Comparison of ENCODE assay signal across 9 cellular contexts in genomic region chrX:38664285-38664684, GRCh38.
DNase-seq lines count a peak whose midpoint lies in the region; TF ChIP-seq lines count a peak whose summit lies in the region.
"Had no signal": no experiment of that assay in that cellular context is flagged by ENCODE, and none has a peak within 500 bp of the region (broad histone marks: within the 10 kb centered on the region; RNA-seq: fewer than 3 reads in every experiment).

No MANE protein-coding gene starts in this region.

- H3K79me2 ChIP-seq in hepatocyte = no peaks in the 10 kb centered on the region

- no peaks in the 10 kb centered on the region for H3K9me3 Mint-ChIP-seq in activated naive CD8-positive, alpha-beta T cell treated with anti-CD3 and anti-CD28 coated beads for 36 hours
- H3K9me3 Mint-ChIP-seq: naive thymus-derived CD4-positive, alpha-beta T cell had no signal

- no peak overlapping the region for H3K27ac ChIP-seq in hepatocyte

- no peaks in the 10 kb centered on the region for H3K9me2 ChIP-seq in hepatocyte (replicated peaks; ENCODE audit: insufficient read depth)

- H3K4me3 ChIP-seq in hepatocyte = no peak overlapping the region

- H3K27me3 Mint-ChIP-seq in activated naive CD8-positive, alpha-beta T cell treated with anti-CD3 and anti-CD28 coated beads for 36 hours = peaks cover 3% of the 10 kb centered on the region
- H3K27me3 Mint-ChIP-seq: naive thymus-derived CD4-positive, alpha-beta T cell had no signal

- no peak for TF ChIP-seq EP300 in Ishikawa (IDR thresholded peaks at IDR 0.05; ENCODE audit: borderline replicate concordance)

- peak; percentile 41 for TF ChIP-seq RAD21 in Ishikawa (IDR thresholded peaks at IDR 0.05; ENCODE audit: low read depth)

- no peaks in the 10 kb centered on the region for H3K36me3 Mint-ChIP-seq in activated naive CD8-positive, alpha-beta T cell treated with anti-CD3 and anti-CD28 coated beads for 36 hours
- H3K36me3 Mint-ChIP-seq: naive thymus-derived CD4-positive, alpha-beta T cell had no signal

- no peaks in the 10 kb centered on the region for H3K27me3 ChIP-seq in hepatocyte

- no peaks in the 10 kb centered on the region for H4K20me1 ChIP-seq in hepatocyte (ENCODE audit: insufficient read depth, poor library complexity, severe bottlenecking)

- no peaks in the 10 kb centered on the region for H3K9me3 ChIP-seq in hepatocyte (ENCODE audit: low read depth)

- 25% methylated on average over 5 of the region's 5 CpGs for WGBS in hepatocyte (ENCODE audit: low lambda C conversion rate, missing lambda C conversion rate)

- peaks cover 1% of the 10 kb centered on the region for H3K4me1 ChIP-seq in hepatocyte (ENCODE audit: insufficient read depth)

- DNase-seq in EL (peak; percentile 7), SK-N-DZ (ENCODE audit: low spot score) (peak; percentile 46), hepatocyte (ENCODE audit: low spot score) (peak; percentile 65), activated gamma-delta T cell treated with Interleukin-2 at 50 U/mL for 16 hours (no peak), foreskin melanocyte (no peak), GM19238 (ENCODE audit: insufficient read length, low spot score) (no peak)
- no peak for DNase-seq in activated naive CD8-positive, alpha-beta T cell treated with anti-CD3 and anti-CD28 coated beads for 36 hours

- H3K36me3 ChIP-seq in hepatocyte (replicated peaks; ENCODE audit: insufficient read depth, low read depth) = no peaks in the 10 kb centered on the region

- H3K4me3 Mint-ChIP-seq in activated naive CD8-positive, alpha-beta T cell treated with anti-CD3 and anti-CD28 coated beads for 36 hours = no peak overlapping the region
- H3K4me3 Mint-ChIP-seq: naive thymus-derived CD4-positive, alpha-beta T cell had no signal

- no peak overlapping the region for H3K4me2 ChIP-seq in hepatocyte

- no peak overlapping the region for H3K27ac Mint-ChIP-seq in activated naive CD8-positive, alpha-beta T cell treated with anti-CD3 and anti-CD28 coated beads for 36 hours
- H3K27ac Mint-ChIP-seq: naive thymus-derived CD4-positive, alpha-beta T cell had no signal

- TF ChIP-seq CTCF in hepatocyte (IDR thresholded peaks at IDR 0.05; ENCODE audit: poor library complexity) = peak; percentile 66

- no peaks in the 10 kb centered on the region for H3K4me1 Mint-ChIP-seq in activated naive CD8-positive, alpha-beta T cell treated with anti-CD3 and anti-CD28 coated beads for 36 hours

- no peak overlapping the region for H2AFZ ChIP-seq in hepatocyte

TF ChIP-seq in Ishikawa, 13 proteins besides CTCF, POLR2A, EP300 and RAD21:
- TF ChIP-seq FOXM1 (IDR thresholded peaks at IDR 0.05; ENCODE audit: borderline replicate concordance, low read depth) (no peak), TAF1 (IDR thresholded peaks at IDR 0.05; ENCODE audit: low read depth) (no peak), CEBPB (IDR thresholded peaks at IDR 0.05) (no peak), ZBTB7A (IDR thresholded peaks at IDR 0.05; ENCODE audit: low read depth) (no peak), CREB1 (IDR thresholded peaks at IDR 0.05; ENCODE audit: low read depth) (no peak)

Comparison
In these comparisons a context has a peak if more than half of its experiments do, and no peak if none do; other contexts are left out.
1. DNase-seq: peak in EL (single experiment), SK-N-DZ (single experiment) and hepatocyte (single experiment); none in activated gamma-delta T cell treated with Interleukin-2 at 50 U/mL for 16 hours (single experiment), foreskin melanocyte (single experiment), activated naive CD8-positive, alpha-beta T cell treated with anti-CD3 and anti-CD28 coated beads for 36 hours (single experiment) and GM19238 (single experiment).